17 cellular contexts compared by ENCODE assay signal in genomic region chr7:101823596-101823995, GRCh38. TPM values are rescaled to one million over a fixed set of nuclear protein-coding genes. Genes with fewer than 3 reads are reported as not detected.
A peak's percentile ranks its signal among the peaks of the same experiment; 100 is the strongest.
DNase-seq lines count a peak whose midpoint lies in the region; ATAC-seq, FAIRE-seq and TF ChIP-seq lines count a peak whose summit lies in the region.
"Had no signal": no experiment of that assay in that cellular context is flagged by ENCODE, and none has a peak within 500 bp of the region (broad histone marks: within the 10 kb centered on the region; RNA-seq: fewer than 3 reads in every experiment).

No MANE protein-coding gene starts in this region.

- H3K27me3 ChIP-seq in K562 (ENCODE audit: control insufficient read depth in 2 of 2, insufficient read depth in 2 of 2, low read length in 2 of 2) (no peaks in the 10 kb centered on the region), lower lobe of right lung (ENCODE audit: low read depth) (no peaks in the 10 kb centered on the region), stomach (no peaks in the 10 kb centered on the region)

- no peak for TF ChIP-seq RAD21 in K562 (CRISPR knock-in tag; conservative IDR thresholded peaks at IDR 0.05 in 1 of 2, IDR thresholded peaks at IDR 0.05 in 1 of 2)

- POLR2A ChIA-PET in HEK293 (lab: Yijun Ruan, JAX) (no interaction called here), K562 (lab: Yijun Ruan, JAX) (interaction anchor here (0.6 to 1.4 kb wide), 3 partner anchors 39 to 403 kb away, joined by 3 read pairs; no protein-coding TSS in a partner anchor)

- no peak for TF ChIP-seq POLR2A in K562 (conservative IDR thresholded peaks at IDR 0.05)
- no peak for TF ChIP-seq POLR2A in stomach (IDR thresholded peaks at IDR 0.05)

- H3K79me2 ChIP-seq in K562 (ENCODE audit: control insufficient read depth, insufficient read depth, low read length) = peaks cover 99% of the 10 kb centered on the region

- no peak for FAIRE-seq in K562 (lab: Jason Lieb, UNC)

- TF ChIP-seq EP300 in K562 (IDR thresholded peaks at IDR 0.05; ENCODE audit: low read length) (no peak), stomach (IDR thresholded peaks at IDR 0.05) (no peak)

- H3K27ac ChIP-seq in HEK293 (ENCODE audit: extremely low read depth, low read depth, low read length) = no peak overlapping the region
- H3K27ac ChIP-seq in K562 (ENCODE audit: extremely low read depth, low read depth, low read length) = no peak overlapping the region
- peak overlapping the region; percentile 46 for H3K27ac ChIP-seq in lower lobe of right lung
- peak overlapping the region in 4 of 5 donors; percentile 43 to 72 (median 66) for H3K27ac ChIP-seq in stomach
- H3K27ac ChIP-seq: C4-2B had no signal

- no peak for DNase-seq in K562 (ENCODE audit: extremely low read depth in 1 of 4, low spot score in 3 of 4)
- no peak for DNase-seq in lower lobe of right lung
- DNase-seq in stomach = no peak
- no peak for DNase-seq in G401 (ENCODE audit: low spot score)
- no peak for DNase-seq in LoVo (ENCODE audit: low spot score)
- DNase-seq: activated naive CD8-positive, alpha-beta T cell treated with anti-CD3 and anti-CD28 coated beads, Interleukin-2, amount 50 U/mL, for 24 hours; activated T-cell treated with anti-CD3 and anti-CD28 coated beads, Interleukin-2, amount 50 U/mL, for 4 hours; DND-41; immature natural killer cell; mesendoderm; NCI-H187 treated with DMSO at 0.1 percent for 48 hours; NCI-H510A; OCI-M1; stimulated activated naive CD4-positive, alpha-beta T cell treated with Interleukin-2 at 50 U/mL for 16 hours had no signal

- WGBS in K562 (ENCODE audit: insufficient coverage, low coverage, missing lambda C conversion rate) = 84% methylated on average over 5 of the region's 5 CpGs
- WGBS in stomach, 5 donors = 47 to 66% (median 49%) methylated on average over 5 of the region's 5 CpGs

- H3K9me3 ChIP-seq in HEK293 (ENCODE audit: control insufficient read depth, insufficient read depth, low read depth, low read length) (no peaks in the 10 kb centered on the region), K562 (replicated peaks; ENCODE audit: control insufficient read depth, insufficient read depth, low read depth, low read length) (no peaks in the 10 kb centered on the region), lower lobe of right lung (no peaks in the 10 kb centered on the region), stomach (no peaks in the 10 kb centered on the region)

- ATAC-seq in K562 (no peak), lower lobe of right lung (no peak), SK-N-SH treated with all-trans-retinoic acid at 6 μM for 48 hours (no peak)
- ATAC-seq: activated naive CD8-positive, alpha-beta T cell treated with anti-CD3 and anti-CD28 coated beads, Interleukin-2, amount 50 U/mL, for 24 hours; activated T-cell treated with anti-CD3 and anti-CD28 coated beads, Interleukin-2, amount 50 U/mL, for 4 hours had no signal

- no TSS peak for BruUV-seq in K562 (replicated peaks; lab: Mats Ljungman, UMichigan)

- H3K4me1 ChIP-seq in HEK293 (ENCODE audit: control insufficient read depth, insufficient read depth, low read length) = peaks cover 13% of the 10 kb centered on the region
- peaks cover 19 to 27% of the 10 kb centered on the region in 2 experiments for H3K4me1 ChIP-seq in K562 (replicated peaks in 1 of 2; ENCODE audit: control insufficient read depth in 2 of 2, insufficient read depth in 2 of 2, low read length in 2 of 2)
- H3K4me1 ChIP-seq in lower lobe of right lung = peaks cover 34% of the 10 kb centered on the region
- H3K4me1 ChIP-seq in stomach = peaks cover 7 to 73% (median 44%) of the 10 kb centered on the region in 4 donors

- no peak overlapping the region for H2AFZ ChIP-seq in K562 (ENCODE audit: low read depth, low read length)

- peaks cover 0 to 4% of the 10 kb centered on the region in 2 experiments; a peak in 1 of 3 replicates for H3K36me3 ChIP-seq in HEK293 (ENCODE audit: control insufficient read depth in 2 of 2, insufficient read depth in 1 of 2, low read length in 2 of 2)
- H3K36me3 ChIP-seq in K562 (ENCODE audit: control insufficient read depth, insufficient read depth, low read length) = peaks cover 28% of the 10 kb centered on the region; the same call in 2 of the 3 replicates
- H3K36me3 ChIP-seq in lower lobe of right lung = no peaks in the 10 kb centered on the region
- H3K36me3 ChIP-seq in stomach = no peaks in the 10 kb centered on the region

- intact Hi-C loops in K562 (cut with micrococcal nuclease) = no loop called here
- intact Hi-C loops in lower lobe of right lung (cut with DNase I) = no loop called here
- intact Hi-C loops in stomach (cut with DNase I; ENCODE audit: low total_unique reads) = no loop called here

- H3K4me3 ChIP-seq in HEK293 (ENCODE audit: low read depth, low read length) (no peak overlapping the region), K562 (no peak overlapping the region), lower lobe of right lung (no peak overlapping the region), stomach (peak overlapping the region in 2 of 4 donors; percentile 3 to 6)

- no peak for TF ChIP-seq CTCF in HEK293 (tag by site-specific recombination; IDR thresholded peaks at IDR 0.05)
- no peak for TF ChIP-seq CTCF in K562 (IDR thresholded peaks at IDR 0.05 in 2 of 3, conservative IDR thresholded peaks at IDR 0.05 in 1 of 3; ENCODE audit: insufficient read depth in 2 of 3, low read depth in 1 of 3, low read length in 3 of 3)
- no peak for TF ChIP-seq CTCF in lower lobe of right lung (IDR thresholded peaks at IDR 0.05)
- TF ChIP-seq CTCF in stomach (IDR thresholded peaks at IDR 0.05) = no peak

- in situ Hi-C loops in K562 (cut with MboI) = no loop called here
- in situ Hi-C loops in G401 (cut with HindIII; ENCODE audit: low sequenced_read_pairs) = no loop called here

- CTCF ChIA-PET in HEK293 (lab: Yijun Ruan, JAX) (interaction anchor here (0.6 to 0.8 kb wide), 4 partner anchors 23 to 280 kb away, joined by 3 to 5 read pairs (median 3); no protein-coding TSS in a partner anchor), K562 (lab: Yijun Ruan, JAX; ENCODE audit: low intra/inter-chr PET ratio) (no interaction called here)

- H3K4me2 ChIP-seq in K562 (ENCODE audit: insufficient read depth, low read length) = no peak overlapping the region

- H3K9me1 ChIP-seq in K562 (ENCODE audit: control insufficient read depth, insufficient read depth, low read length) = peaks cover 4% of the 10 kb centered on the region

- H4K20me1 ChIP-seq in K562 (replicated peaks; ENCODE audit: control insufficient read depth, insufficient read depth, low read length) = peaks cover 38% of the 10 kb centered on the region

- no peak overlapping the region for H3K9ac ChIP-seq in K562 (ENCODE audit: insufficient read depth in 1 of 2, low read depth in 2 of 2, low read length in 2 of 2)

TF ChIP-seq in HEK293, 187 proteins besides CTCF, POLR2A, EP300 and RAD21 (continues in another document):
- no peak for TF ChIP-seq SP2 (tag by site-specific recombination; IDR thresholded peaks at IDR 0.05)
- TF ChIP-seq ZNF157 (tag by site-specific recombination; IDR thresholded peaks at IDR 0.05) = no peak

TF ChIP-seq in K562, 482 proteins besides CTCF, POLR2A, EP300 and RAD21 (continues in another document):
- peak; percentile 47; the same call in 1 of the 2 replicates for TF ChIP-seq CEBPG (CRISPR knock-in tag; IDR thresholded peaks at IDR 0.05)
- peak; percentile 87 to 96 for TF ChIP-seq CEBPG (tag; conservative IDR thresholded peaks at IDR 0.05 in 1 of 2, IDR thresholded peaks at IDR 0.05 in 1 of 2)
- TF ChIP-seq ETV5 (CRISPR knock-in tag; IDR thresholded peaks at IDR 0.05; ENCODE audit: low read depth) = no peak
- no peak for TF ChIP-seq DACH1 (IDR thresholded peaks at IDR 0.05; ENCODE audit: partially characterized antibody)
- no peak for TF ChIP-seq SNAPC5 (CRISPR knock-in tag; IDR thresholded peaks at IDR 0.05)
- TF ChIP-seq MEIS2 (IDR thresholded peaks at IDR 0.05; ENCODE audit: partially characterized antibody) = peak; percentile 30
- TF ChIP-seq EHMT2 (IDR thresholded peaks at IDR 0.05) = no peak

TF ChIP-seq in SK-N-SH treated with all-trans-retinoic acid at 6 μM for 48 hours, 23 proteins besides CTCF, POLR2A, EP300 and RAD21 (continues in another document):
- TF ChIP-seq TCF4 (CRISPR knock-in tag; IDR thresholded peaks at IDR 0.05; ENCODE audit: borderline replicate concordance) = no peak
- TF ChIP-seq POU6F1 (CRISPR knock-in tag; IDR thresholded peaks at IDR 0.05; ENCODE audit: borderline replicate concordance, low read depth) = no peak

RNA-seq across cellular contexts. Expression of gene CUX1, which starts 6.2 kb away (rescaled TPM):
- total RNA-seq in K562 (2011; cell fraction: chromatin; rRNA removed; ENCODE audit: low replicate concordance) = 271 and 342 TPM in 2 replicates
- total RNA-seq in K562 (2011; cell fraction: nucleolus; rRNA removed) = 121 and 144 TPM in 2 replicates
- total RNA-seq in K562 (2011; cell fraction: nucleoplasm; rRNA removed) = 169 and 178 TPM in 2 replicates
- total RNA-seq in K562 (2014; rRNA removed) (25.2 and 34.2 TPM in 2 replicates), K562 (2014; rRNA removed; fragmentation: Illumina TruSeq; extraction: Trizol) (33.0 and 41.3 TPM in 2 replicates), K562 (2015; rRNA removed; fragmentation: Illumina TruSeq; extraction: Trizol) (25.2 and 26.2 TPM in 2 replicates), K562 (2021) (52.9 and 55.3 TPM in 2 replicates), lower lobe of right lung (118 TPM), stomach (100 to 1,000 TPM in 2 of 5 donors, 10 to 100 TPM in 3; 44.3 to 201 (median 70.1) TPM)
- polyA plus RNA-seq in K562 (2011; rRNA removed) (9.6 and 13.0 TPM in 2 replicates), K562 (2014; fragmentation: Illumina TruSeq; extraction: Trizol) (31.9 and 32.2 TPM in 2 replicates), K562 (2014; fragmentation: Nextera tagmentation; extraction: Ambion mirVana) (1 to 10 TPM; 3.6 to 6.7 TPM), K562 (2014; rRNA removed) (21.4 and 24.7 TPM in 2 replicates), stomach (10 to 100 TPM; 24.7 to 39.6 (median 33.8) TPM)
- polyA plus RNA-seq in K562 (2011; cell fraction: cytosol; rRNA removed) = 9.5 and 20.1 TPM in 2 replicates
- polyA plus RNA-seq in K562 (2011; cell fraction: nucleus; rRNA removed) = 8.9 and 14.8 TPM in 2 replicates
- polyA plus RNA-seq in K562 (2012) = 27.5 and 61.2 TPM in 2 replicates
- 33.4 and 37.2 TPM in 2 replicates for polyA minus RNA-seq in K562 (2011; rRNA and poly(A)+ RNA removed)
- polyA minus RNA-seq in K562 (2011; cell fraction: cytosol; rRNA and poly(A)+ RNA removed) = 13.4 and 20.4 TPM in 2 replicates
- polyA minus RNA-seq in K562 (2011; cell fraction: nucleus; rRNA and poly(A)+ RNA removed) = 30.6 and 60.0 TPM in 2 replicates
- 18.0 and 23.2 TPM in 2 replicates for total RNA-seq in G401 (2014; rRNA removed; shearing (Covaris generic))

Comparison
In these comparisons a context has a peak if more than half of its experiments do, and no peak if none do; other contexts are left out.
1. H3K27ac ChIP-seq: peak in lower lobe of right lung (single experiment) and stomach (4 of 5); none in HEK293 (single experiment) and K562 (single experiment).